8 cellular contexts compared by ENCODE assay signal in genomic region chr2:10448646-10449480, GRCh38. TPM values are rescaled to one million over a fixed set of nuclear protein-coding genes. Genes with fewer than 3 reads are reported as not detected.
A peak's percentile ranks its signal among the peaks of the same experiment; 100 is the strongest.
DNase-seq lines count a peak whose midpoint lies in the region; ATAC-seq and TF ChIP-seq lines count a peak whose summit lies in the region.

No MANE protein-coding gene starts in this region.

- no peaks in the 10 kb centered on the region for H3K9me3 Mint-ChIP-seq in CD8-positive, alpha-beta T cell
- no peaks in the 10 kb centered on the region for H3K9me3 Mint-ChIP-seq in neural crest cell

- DNase-seq in CD8-positive, alpha-beta T cell: peak; percentile 64 to 96 (median 91)
- peak; percentile 92 to 94 for DNase-seq in HL-60 (ENCODE audit: low read depth in 1 of 2, low spot score in 1 of 2)
- peak; percentile 95 for DNase-seq in NOMO-1 treated with dmso at 0.1 percent for 144 hours (lab: John Stamatoyannopoulos, UW; ENCODE audit: unreplicated experiment)
- peak; percentile 78 for DNase-seq in activated CD8-positive, alpha-beta memory T cell treated with anti-CD3 and anti-CD28 coated beads, Interleukin-2, amount 50 U/mL, for 24 hours (ENCODE audit: extremely low read depth)
- DNase-seq in esophagus squamous epithelium (lab: John Stamatoyannopoulos, UW): peak; percentile 57
- peak; percentile 87 for DNase-seq in neural crest cell (ENCODE audit: low read depth, low spot score)
- DNase-seq in stomach: peak; percentile 94

- TF ChIP-seq CTCF in CD8-positive, alpha-beta T cell (IDR thresholded peaks at IDR 0.05): no peak
- TF ChIP-seq CTCF in HL-60 (IDR thresholded peaks at IDR 0.05; ENCODE audit: insufficient read depth, low read length) (no peak), esophagus squamous epithelium (IDR thresholded peaks at IDR 0.05) (peak in 3 of 6 experiments; percentile 17 to 31 (median 21)), neural crest cell (conservative IDR thresholded peaks at IDR 0.05) (peak; percentile 34), stomach (IDR thresholded peaks at IDR 0.05) (peak in 1 of 7 experiments; percentile 7)

- H3K27me3 Mint-ChIP-seq in CD8-positive, alpha-beta T cell (ENCODE audit: low read depth): no peaks in the 10 kb centered on the region
- no peaks in the 10 kb centered on the region for H3K27me3 Mint-ChIP-seq in neural crest cell (ENCODE audit: low read depth)

- H3K27ac Mint-ChIP-seq in CD8-positive, alpha-beta T cell: peak overlapping the region; percentile 88
- H3K27ac Mint-ChIP-seq in neural crest cell (ENCODE audit: unreplicated experiment): peak overlapping the region; percentile 43

- H3K4me3 ChIP-seq in CD8-positive, alpha-beta T cell (ENCODE audit: low read depth, low read length): peak overlapping the region; percentile 83
- H3K4me3 ChIP-seq in HL-60 (replicated peaks; ENCODE audit: insufficient read depth, low read length) (peak overlapping the region; percentile 41), esophagus squamous epithelium (peak overlapping the region; percentile 43 to 79 (median 68)), stomach (peak overlapping the region; percentile 62 to 70 (median 66))

- H3K4me1 ChIP-seq in CD8-positive, alpha-beta T cell (ENCODE audit: insufficient read depth, low read length): peaks cover 23% of the 10 kb centered on the region
- H3K4me1 ChIP-seq in esophagus squamous epithelium: peaks cover 20 to 80% (median 26%) of the 10 kb centered on the region in 3 donors
- H3K4me1 ChIP-seq in stomach: peaks cover 32 to 83% (median 62%) of the 10 kb centered on the region in 4 donors

- H3K36me3 ChIP-seq in CD8-positive, alpha-beta T cell (ENCODE audit: insufficient read depth, low read length): peaks cover 8% of the 10 kb centered on the region
- H3K36me3 ChIP-seq in esophagus squamous epithelium (peaks cover 0 to 12% (median 0%) of the 10 kb centered on the region in 3 donors), stomach (peaks cover 8 to 10% (median 10%) of the 10 kb centered on the region in 4 donors)

- ATAC-seq in CD8-positive, alpha-beta T cell: peak; percentile 11
- peak; percentile 29 for ATAC-seq in GM19468 (IDR thresholded peaks at IDR 0.05; ENCODE audit: extremely low read depth, unreplicated experiment)

- no peaks in the 10 kb centered on the region for H3K9me3 ChIP-seq in CD8-positive, alpha-beta T cell (ENCODE audit: low read length)
- H3K9me3 ChIP-seq in esophagus squamous epithelium (no peaks in the 10 kb centered on the region), stomach (no peaks in the 10 kb centered on the region)

- H3K27ac ChIP-seq in CD8-positive, alpha-beta T cell (ENCODE audit: low read depth, low read length): peak overlapping the region; percentile 97
- H3K27ac ChIP-seq in HL-60 (replicated peaks): peak overlapping the region; percentile 92
- H3K27ac ChIP-seq in esophagus squamous epithelium: peak overlapping the region; percentile 82 to 96 (median 92)
- peak overlapping the region; percentile 92 to 99 (median 95) for H3K27ac ChIP-seq in stomach

- intact Hi-C loops in CD8-positive, alpha-beta T cell (cut with DNase I, micrococcal nuclease): loop anchor here (1.0 to 10.0 kb wide), 15 partner anchors 44 to 1612 kb away; partner anchors contain the start of genes PDIA6 (in 2 of the 2), YWHAQ (in 2 of the 2), ADAM17 (in 1 of the 2) and CPSF3 (in 1 of the 2)
- intact Hi-C loops in esophagus squamous epithelium (cut with DNase I) (no loop called here), stomach (cut with DNase I; ENCODE audit: low total_unique reads) (loop anchor here (10.0 kb wide), 1 partner anchor 226 kb away; no protein-coding TSS in a partner anchor)

- 22 to 29% methylated on average over 24 to 32 of the region's 61 CpGs for WGBS in esophagus squamous epithelium, 2 donors
- WGBS in stomach, 5 donors: 1% methylated on average over 16 to 61 of the region's 61 CpGs

- CTCF ChIA-PET in CD8-positive, alpha-beta T cell (lab: Charles Lee): interaction anchor here (0.6 to 1.3 kb wide), 5 partner anchors 10 to 211 kb away, joined by 3 to 7 read pairs (median 4); no protein-coding TSS in a partner anchor

- no peak for TF ChIP-seq EP300 in stomach (IDR thresholded peaks at IDR 0.05)

- POLR2A ChIA-PET in CD8-positive, alpha-beta T cell (lab: Charles Lee): interaction anchor here (0.6 to 2.0 kb wide), 23 partner anchors 9 to 793 kb away, joined by 3 to 14 read pairs (median 4); partner anchors contain the start of genes HPCAL1 and KLF11

- peaks cover 40% of the 10 kb centered on the region for H3K4me1 Mint-ChIP-seq in CD8-positive, alpha-beta T cell (ENCODE audit: low read depth)
- H3K4me1 Mint-ChIP-seq in neural crest cell: peaks cover 33% of the 10 kb centered on the region

- no peaks in the 10 kb centered on the region for H3K27me3 ChIP-seq in CD8-positive, alpha-beta T cell (ENCODE audit: insufficient read depth, low read length)
- no peaks in the 10 kb centered on the region for H3K27me3 ChIP-seq in HL-60 (ENCODE audit: insufficient read depth, poor library complexity, severe bottlenecking)
- H3K27me3 ChIP-seq in esophagus squamous epithelium: peaks cover 0 to 6% (median 0%) of the 10 kb centered on the region in 4 donors
- no peaks in the 10 kb centered on the region for H3K27me3 ChIP-seq in stomach

- H3K4me3 Mint-ChIP-seq in CD8-positive, alpha-beta T cell: peak overlapping the region; percentile 78
- peak overlapping the region; percentile 78 for H3K4me3 Mint-ChIP-seq in neural crest cell

- peaks cover 18% of the 10 kb centered on the region for H3K36me3 Mint-ChIP-seq in CD8-positive, alpha-beta T cell
- H3K36me3 Mint-ChIP-seq in neural crest cell (ENCODE audit: low read depth): no peaks in the 10 kb centered on the region

- peak in 2 of 4 donors; percentile 34 to 52 for TF ChIP-seq POLR2A in esophagus squamous epithelium (IDR thresholded peaks at IDR 0.05)
- no peak for TF ChIP-seq POLR2A in stomach (IDR thresholded peaks at IDR 0.05)

RNA-seq across cellular contexts. Expression of gene ODC1, which starts 0.7 kb away (rescaled TPM):
- 100 to 1,000 TPM; 157 to 162 TPM for total RNA-seq in CD8-positive, alpha-beta T cell
- 10 to 100 TPM; 14.9 to 66.8 (median 26.3) TPM for total RNA-seq in esophagus squamous epithelium
- total RNA-seq in neural crest cell: 279 and 290 TPM in 2 replicates
- 100 to 1,000 TPM in 3 of 5 donors, 10 to 100 TPM in 2; 33.0 to 148 (median 113) TPM for total RNA-seq in stomach
- 10 to 100 TPM; 32.2 to 51.8 (median 36.2) TPM for polyA plus RNA-seq in stomach

Comparison
In these comparisons a context has a peak if more than half of its experiments do, and no peak if none do; other contexts are left out.
1. Peak in every context shown above with its lines: DNase-seq, ATAC-seq, H3K4me3 ChIP-seq and H3K27ac ChIP-seq.